ENCODE assay signal across 9 cellular contexts in genomic region chr1:157377216-157377821, GRCh38.
A peak's percentile ranks its signal among the peaks of the same experiment; 100 is the strongest.
DNase-seq lines count a peak whose midpoint lies in the region; ATAC-seq and TF ChIP-seq lines count a peak whose summit lies in the region.
"Had no signal": no experiment of that assay in that cellular context is flagged by ENCODE, and none has a peak within 500 bp of the region (broad histone marks: within the 10 kb centered on the region; RNA-seq: fewer than 3 reads in every experiment).

No MANE protein-coding gene starts in this region.

- peak; percentile 7 for DNase-seq in NCI-H1436 (lab: John Stamatoyannopoulos, UW)
- DNase-seq in NCI-H1436 treated with DMSO at 0.1 percent for 48 hours (lab: John Stamatoyannopoulos, UW): no peak
- DNase-seq in HT1080 (ENCODE audit: low read depth): peak; percentile 60
- DNase-seq in RWPE1 (ENCODE audit: low spot score): no peak
- DNase-seq in fibroblast of the aortic adventitia (ENCODE audit: low read depth): peak; percentile 37
- no peak for DNase-seq in spleen

- ATAC-seq in GM21786 (IDR thresholded peaks at IDR 0.05; ENCODE audit: unreplicated experiment) (no peak), HG02678 (IDR thresholded peaks at IDR 0.05; ENCODE audit: unreplicated experiment) (no peak)

- H3K4me3 ChIP-seq in fibroblast of the aortic adventitia (ENCODE audit: low read depth, low read length) (no peak overlapping the region), spleen (no peak overlapping the region)
- H3K4me3 ChIP-seq: BLaER1 treated with 17β-estradiol and CSF1 and Interleukin-3, amounts not matched to agents 10 nM and 100 nM had no signal

- H3K27me3 ChIP-seq in spleen (replicated peaks in 1 of 7): peaks cover 0 to 25% (median 0%) of the 10 kb centered on the region in 7 donors
- H3K27me3 ChIP-seq: BLaER1 treated with 17β-estradiol and CSF1 and Interleukin-3, amounts not matched to agents 10 nM and 100 nM had no signal

- POLR2A ChIA-PET in RWPE1 (lab: Yijun Ruan, JAX; ENCODE audit: low non-redundant PET): no interaction called here

- WGBS in spleen, 5 donors: 28 to 37% (median 29%) methylated on average over 8 to 9 of the region's 9 CpGs

- H3K27ac ChIP-seq in RWPE1 (no peak overlapping the region), spleen (no peak overlapping the region)
- H3K27ac ChIP-seq: BLaER1 treated with 17β-estradiol and CSF1 and Interleukin-3, amounts not matched to agents 10 nM and 100 nM had no signal

- H3K9me3 ChIP-seq in spleen: no peaks in the 10 kb centered on the region
- H3K9me3 ChIP-seq: BLaER1 treated with 17β-estradiol and CSF1 and Interleukin-3, amounts not matched to agents 10 nM and 100 nM had no signal

- intact Hi-C loops in spleen (cut with DNase I; ENCODE audit: low total_unique reads): no loop called here

- TF ChIP-seq CTCF in RWPE1 (conservative IDR thresholded peaks at IDR 0.05; ENCODE audit: low read depth) (peak; percentile 40), fibroblast of the aortic adventitia (IDR thresholded peaks at IDR 0.05; ENCODE audit: insufficient read depth, low read length) (peak; percentile 64), spleen (IDR thresholded peaks at IDR 0.05 in 8 of 11, conservative IDR thresholded peaks at IDR 0.05 in 3 of 11) (peak in 8 of 11 experiments; percentile 9 to 62 (median 54))

- CTCF ChIA-PET in RWPE1 (lab: Yijun Ruan, JAX): interaction anchor here (0.6 to 1.2 kb wide), 7 partner anchors 10 to 758 kb away, joined by 3 to 5 read pairs (median 3); no protein-coding TSS in a partner anchor

- no peaks in the 10 kb centered on the region for H3K36me3 ChIP-seq in spleen
- H3K36me3 ChIP-seq: BLaER1 treated with 17β-estradiol and CSF1 and Interleukin-3, amounts not matched to agents 10 nM and 100 nM had no signal

- H3K4me1 ChIP-seq in spleen: peaks cover 0 to 8% (median 0%) of the 10 kb centered on the region in 6 donors

- TF ChIP-seq POLR2A in spleen (IDR thresholded peaks at IDR 0.05): no peak

Comparison
In these comparisons a context has a peak if more than half of its experiments do, and no peak if none do; other contexts are left out.
1. DNase-seq: peak in NCI-H1436 (single experiment), HT1080 (single experiment) and fibroblast of the aortic adventitia (single experiment); none in NCI-H1436 treated with DMSO at 0.1 percent for 48 hours (single experiment), RWPE1 (single experiment) and spleen (single experiment).
2. Peak in every context shown above with its lines, with median percentiles within 50 percentile points of each other: CTCF ChIP-seq.